Comparison of ENCODE assay signal across 2 cellular contexts in genomic region chr11:128586689-128587088, GRCh38.
TF ChIP-seq lines count a peak whose summit lies in the region.

No MANE protein-coding gene starts in this region.

TF ChIP-seq in liver, 16 proteins besides CTCF, POLR2A, EP300 and RAD21:
- TF ChIP-seq RXRA (IDR thresholded peaks at IDR 0.05) (no peak), ATF3 (IDR thresholded peaks at IDR 0.05) (no peak), YY1 (IDR thresholded peaks at IDR 0.05) (no peak), HNF4G (IDR thresholded peaks at IDR 0.05) (no peak), HNF4A (conservative IDR thresholded peaks at IDR 0.05) (no peak), TAF1 (conservative IDR thresholded peaks at IDR 0.05) (no peak), JUND (IDR thresholded peaks at IDR 0.05) (no peak), SP1 (IDR thresholded peaks at IDR 0.05) (no peak), NR2F2 (IDR thresholded peaks at IDR 0.05) (no peak), FOXA1 (IDR thresholded peaks at IDR 0.05) (no peak), EGR1 (IDR thresholded peaks at IDR 0.05; ENCODE audit: low read depth in 2 of 2) (no peak), GABPA (IDR thresholded peaks at IDR 0.05 in 1 of 2, conservative IDR thresholded peaks at IDR 0.05 in 1 of 2) (no peak), ZBTB33 (IDR thresholded peaks at IDR 0.05) (no peak), FOXA2 (IDR thresholded peaks at IDR 0.05) (no peak)
- TF ChIP-seq, protein P1, sequence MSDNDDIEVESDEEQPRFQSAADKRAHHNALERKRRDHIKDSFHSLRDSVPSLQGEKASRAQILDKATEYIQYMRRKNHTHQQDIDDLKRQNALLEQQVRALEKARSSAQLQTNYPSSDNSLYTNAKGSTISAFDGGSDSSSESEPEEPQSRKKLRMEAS (IDR thresholded peaks at IDR 0.05), result no peak
- TF ChIP-seq, protein P2, sequence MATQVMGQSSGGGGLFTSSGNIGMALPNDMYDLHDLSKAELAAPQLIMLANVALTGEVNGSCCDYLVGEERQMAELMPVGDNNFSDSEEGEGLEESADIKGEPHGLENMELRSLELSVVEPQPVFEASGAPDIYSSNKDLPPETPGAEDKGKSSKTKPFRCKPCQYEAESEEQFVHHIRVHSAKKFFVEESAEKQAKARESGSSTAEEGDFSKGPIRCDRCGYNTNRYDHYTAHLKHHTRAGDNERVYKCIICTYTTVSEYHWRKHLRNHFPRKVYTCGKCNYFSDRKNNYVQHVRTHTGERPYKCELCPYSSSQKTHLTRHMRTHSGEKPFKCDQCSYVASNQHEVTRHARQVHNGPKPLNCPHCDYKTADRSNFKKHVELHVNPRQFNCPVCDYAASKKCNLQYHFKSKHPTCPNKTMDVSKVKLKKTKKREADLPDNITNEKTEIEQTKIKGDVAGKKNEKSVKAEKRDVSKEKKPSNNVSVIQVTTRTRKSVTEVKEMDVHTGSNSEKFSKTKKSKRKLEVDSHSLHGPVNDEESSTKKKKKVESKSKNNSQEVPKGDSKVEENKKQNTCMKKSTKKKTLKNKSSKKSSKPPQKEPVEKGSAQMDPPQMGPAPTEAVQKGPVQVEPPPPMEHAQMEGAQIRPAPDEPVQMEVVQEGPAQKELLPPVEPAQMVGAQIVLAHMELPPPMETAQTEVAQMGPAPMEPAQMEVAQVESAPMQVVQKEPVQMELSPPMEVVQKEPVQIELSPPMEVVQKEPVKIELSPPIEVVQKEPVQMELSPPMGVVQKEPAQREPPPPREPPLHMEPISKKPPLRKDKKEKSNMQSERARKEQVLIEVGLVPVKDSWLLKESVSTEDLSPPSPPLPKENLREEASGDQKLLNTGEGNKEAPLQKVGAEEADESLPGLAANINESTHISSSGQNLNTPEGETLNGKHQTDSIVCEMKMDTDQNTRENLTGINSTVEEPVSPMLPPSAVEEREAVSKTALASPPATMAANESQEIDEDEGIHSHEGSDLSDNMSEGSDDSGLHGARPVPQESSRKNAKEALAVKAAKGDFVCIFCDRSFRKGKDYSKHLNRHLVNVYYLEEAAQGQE (IDR thresholded peaks at IDR 0.05), result no peak

TF ChIP-seq in HepG2, 621 proteins besides CTCF, POLR2A, EP300 and RAD21:
- TF ChIP-seq SRSF1 (optimal IDR thresholded peaks at IDR 0.05; ENCODE audit: low read depth, low read length) (no peak), CBFB (CRISPR knock-in tag; IDR thresholded peaks at IDR 0.05) (no peak), HNRNPH1 (optimal IDR thresholded peaks at IDR 0.05; ENCODE audit: low read depth, low read length) (no peak), TBX3 (IDR thresholded peaks at IDR 0.05; ENCODE audit: borderline replicate concordance) (no peak), FOSL1 (CRISPR knock-in tag; IDR thresholded peaks at IDR 0.05; ENCODE audit: borderline replicate concordance) (no peak), PATZ1 (CRISPR knock-in tag; IDR thresholded peaks at IDR 0.05) (no peak), NR3C1 (CRISPR knock-in tag; IDR thresholded peaks at IDR 0.05) (no peak), ZNF234 (CRISPR knock-in tag; conservative IDR thresholded peaks at IDR 0.05) (no peak), ZNF687 (CRISPR knock-in tag; IDR thresholded peaks at IDR 0.05) (no peak), NAIF1 (CRISPR knock-in tag; IDR thresholded peaks at IDR 0.05; ENCODE audit: borderline replicate concordance) (no peak), GATA4 (IDR thresholded peaks at IDR 0.05; ENCODE audit: borderline replicate concordance, low read depth) (no peak), MAFF (IDR thresholded peaks at IDR 0.05; ENCODE audit: low read depth, low read length) (no peak), YEATS2 (CRISPR knock-in tag; IDR thresholded peaks at IDR 0.05; ENCODE audit: borderline replicate concordance) (no peak), PLRG1 (conservative IDR thresholded peaks at IDR 0.05) (no peak), SAP130 (CRISPR knock-in tag; IDR thresholded peaks at IDR 0.05; ENCODE audit: low read depth) (no peak), FOSL2 (CRISPR knock-in tag; IDR thresholded peaks at IDR 0.05) (no peak), GATAD2A (CRISPR knock-in tag; IDR thresholded peaks at IDR 0.05) (no peak)
- TF ChIP-seq, protein P3, sequence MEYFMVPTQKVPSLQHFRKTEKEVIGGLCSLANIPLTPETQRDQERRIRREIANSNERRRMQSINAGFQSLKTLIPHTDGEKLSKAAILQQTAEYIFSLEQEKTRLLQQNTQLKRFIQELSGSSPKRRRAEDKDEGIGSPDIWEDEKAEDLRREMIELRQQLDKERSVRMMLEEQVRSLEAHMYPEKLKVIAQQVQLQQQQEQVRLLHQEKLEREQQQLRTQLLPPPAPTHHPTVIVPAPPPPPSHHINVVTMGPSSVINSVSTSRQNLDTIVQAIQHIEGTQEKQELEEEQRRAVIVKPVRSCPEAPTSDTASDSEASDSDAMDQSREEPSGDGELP (IDR thresholded peaks at IDR 0.05; ENCODE audit: borderline replicate concordance, low read depth), result no peak
- TF ChIP-seq, protein P4, sequence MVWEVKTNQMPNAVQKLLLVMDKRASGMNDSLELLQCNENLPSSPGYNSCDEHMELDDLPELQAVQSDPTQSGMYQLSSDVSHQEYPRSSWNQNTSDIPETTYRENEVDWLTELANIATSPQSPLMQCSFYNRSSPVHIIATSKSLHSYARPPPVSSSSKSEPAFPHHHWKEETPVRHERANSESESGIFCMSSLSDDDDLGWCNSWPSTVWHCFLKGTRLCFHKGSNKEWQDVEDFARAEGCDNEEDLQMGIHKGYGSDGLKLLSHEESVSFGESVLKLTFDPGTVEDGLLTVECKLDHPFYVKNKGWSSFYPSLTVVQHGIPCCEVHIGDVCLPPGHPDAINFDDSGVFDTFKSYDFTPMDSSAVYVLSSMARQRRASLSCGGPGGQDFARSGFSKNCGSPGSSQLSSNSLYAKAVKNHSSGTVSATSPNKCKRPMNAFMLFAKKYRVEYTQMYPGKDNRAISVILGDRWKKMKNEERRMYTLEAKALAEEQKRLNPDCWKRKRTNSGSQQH (CRISPR knock-in tag; IDR thresholded peaks at IDR 0.05; ENCODE audit: low read depth), result no peak
